ENCODE assay signal across 8 cellular contexts in genomic region chr10:84076540-84077195, GRCh38.
DNase-seq lines count a peak whose midpoint lies in the region; ATAC-seq and TF ChIP-seq lines count a peak whose summit lies in the region.

No MANE protein-coding gene starts in this region.

- H3K36me3 ChIP-seq in MG63 (no peaks in the 10 kb centered on the region), upper lobe of right lung (no peaks in the 10 kb centered on the region)

- H3K27me3 ChIP-seq in MG63: no peaks in the 10 kb centered on the region
- no peaks in the 10 kb centered on the region for H3K27me3 ChIP-seq in upper lobe of right lung

- no peaks in the 10 kb centered on the region for H3K36me3 Mint-ChIP-seq in activated naive CD8-positive, alpha-beta T cell treated with anti-CD3 and anti-CD28 coated beads, Interleukin-2, amount 50 U/mL, for 24 hours (ENCODE audit: low read depth)
- H3K36me3 Mint-ChIP-seq in activated naive CD8-positive, alpha-beta T cell treated with anti-CD3 and anti-CD28 coated beads for 36 hours: no peaks in the 10 kb centered on the region

- no peaks in the 10 kb centered on the region for H3K9me3 Mint-ChIP-seq in activated naive CD8-positive, alpha-beta T cell treated with anti-CD3 and anti-CD28 coated beads, Interleukin-2, amount 50 U/mL, for 24 hours
- no peaks in the 10 kb centered on the region for H3K9me3 Mint-ChIP-seq in activated naive CD8-positive, alpha-beta T cell treated with anti-CD3 and anti-CD28 coated beads for 36 hours

- H3K4me3 ChIP-seq in MG63 (no peak overlapping the region), upper lobe of right lung (no peak overlapping the region)

- H3K27me3 Mint-ChIP-seq in activated naive CD8-positive, alpha-beta T cell treated with anti-CD3 and anti-CD28 coated beads, Interleukin-2, amount 50 U/mL, for 24 hours: peaks cover 5% of the 10 kb centered on the region
- peaks cover 4% of the 10 kb centered on the region for H3K27me3 Mint-ChIP-seq in activated naive CD8-positive, alpha-beta T cell treated with anti-CD3 and anti-CD28 coated beads for 36 hours

- H3K27ac ChIP-seq in upper lobe of right lung: peak overlapping the region; percentile 3

- H3K4me1 Mint-ChIP-seq in activated naive CD8-positive, alpha-beta T cell treated with anti-CD3 and anti-CD28 coated beads, Interleukin-2, amount 50 U/mL, for 24 hours: no peaks in the 10 kb centered on the region
- H3K4me1 Mint-ChIP-seq in activated naive CD8-positive, alpha-beta T cell treated with anti-CD3 and anti-CD28 coated beads for 36 hours: peaks cover 3% of the 10 kb centered on the region

- intact Hi-C loops in upper lobe of right lung (cut with DNase I): no loop called here

- DNase-seq in activated naive CD8-positive, alpha-beta T cell treated with anti-CD3 and anti-CD28 coated beads, Interleukin-2, amount 50 U/mL, for 24 hours: no peak
- DNase-seq in activated naive CD8-positive, alpha-beta T cell treated with anti-CD3 and anti-CD28 coated beads for 36 hours: no peak
- DNase-seq in MG63 (peak; percentile 45), fibroblast of the conjunctiva (ENCODE audit: low read depth) (peak; percentile 60), upper lobe of right lung (no peak), NCI-H524 treated with DMSO at 0.1 percent for 48 hours (lab: John Stamatoyannopoulos, UW) (no peak)
- DNase-seq in stimulated activated CD4-positive, alpha-beta T cell treated with anti-CD3 and anti-CD28 coated beads, Interleukin-4, amount 100 ng/mL, for 4 hours: no peak
- DNase-seq in effector CD4-positive, alpha-beta T cell: no peak

- no peak overlapping the region for H3K4me3 Mint-ChIP-seq in activated naive CD8-positive, alpha-beta T cell treated with anti-CD3 and anti-CD28 coated beads, Interleukin-2, amount 50 U/mL, for 24 hours
- H3K4me3 Mint-ChIP-seq in activated naive CD8-positive, alpha-beta T cell treated with anti-CD3 and anti-CD28 coated beads for 36 hours: no peak overlapping the region

- no peaks in the 10 kb centered on the region for H3K4me1 ChIP-seq in upper lobe of right lung

- no peak overlapping the region for H3K27ac Mint-ChIP-seq in activated naive CD8-positive, alpha-beta T cell treated with anti-CD3 and anti-CD28 coated beads, Interleukin-2, amount 50 U/mL, for 24 hours
- H3K27ac Mint-ChIP-seq in activated naive CD8-positive, alpha-beta T cell treated with anti-CD3 and anti-CD28 coated beads for 36 hours: no peak overlapping the region

- peak; percentile 63 for ATAC-seq in activated naive CD8-positive, alpha-beta T cell treated with anti-CD3 and anti-CD28 coated beads, Interleukin-2, amount 50 U/mL, for 24 hours
- no peak for ATAC-seq in upper lobe of right lung

- no peak for TF ChIP-seq CTCF in upper lobe of right lung (IDR thresholded peaks at IDR 0.05)

- H3K9me3 ChIP-seq in MG63 (no peaks in the 10 kb centered on the region), upper lobe of right lung (no peaks in the 10 kb centered on the region)

Comparison
In these comparisons a context has a peak if more than half of its experiments do, and no peak if none do; other contexts are left out.
1. DNase-seq: peak in MG63 (single experiment) and fibroblast of the conjunctiva (single experiment); none in activated naive CD8-positive, alpha-beta T cell treated with anti-CD3 and anti-CD28 coated beads, Interleukin-2, amount 50 U/mL, for 24 hours (single experiment), activated naive CD8-positive, alpha-beta T cell treated with anti-CD3 and anti-CD28 coated beads for 36 hours (single experiment), upper lobe of right lung (single experiment), stimulated activated CD4-positive, alpha-beta T cell treated with anti-CD3 and anti-CD28 coated beads, Interleukin-4, amount 100 ng/mL, for 4 hours (0 of 2), effector CD4-positive, alpha-beta T cell (single experiment) and NCI-H524 treated with DMSO at 0.1 percent for 48 hours (single experiment).